ENCODE assay signal across 16 cellular contexts in genomic region chr11:100942016-100942415, GRCh38.
DNase-seq lines count a peak whose midpoint lies in the region; ATAC-seq and TF ChIP-seq lines count a peak whose summit lies in the region.
"Had no signal": no experiment of that assay in that cellular context is flagged by ENCODE, and none has a peak within 500 bp of the region (broad histone marks: within the 10 kb centered on the region; RNA-seq: fewer than 3 reads in every experiment).

No MANE protein-coding gene starts in this region.

- H3K27me3 ChIP-seq in parathyroid adenoma (ENCODE audit: control insufficient read depth, insufficient read depth, low read length): no peaks in the 10 kb centered on the region
- H3K27me3 ChIP-seq: SJSA1 had no signal

- no peak overlapping the region for H3K4me3 ChIP-seq in fibroblast of pulmonary artery (replicated peaks; ENCODE audit: low read depth, low read length)
- no peak overlapping the region for H3K4me3 ChIP-seq in parathyroid adenoma (ENCODE audit: low read depth, low read length)
- H3K4me3 ChIP-seq: SJSA1 had no signal

- H3K9ac ChIP-seq in parathyroid adenoma: no peak overlapping the region

- intact Hi-C loops in activated CD8-positive, alpha-beta T cell treated with anti-CD3 and anti-CD28 coated beads for 36 hours (cut with micrococcal nuclease): no loop called here

- no peaks in the 10 kb centered on the region for H3K79me2 ChIP-seq in parathyroid adenoma

- no peaks in the 10 kb centered on the region for H3K9me3 Mint-ChIP-seq in activated CD8-positive, alpha-beta T cell treated with anti-CD3 and anti-CD28 coated beads for 36 hours
- H3K9me3 Mint-ChIP-seq: naive thymus-derived CD8-positive, alpha-beta T cell had no signal

- H3K27ac ChIP-seq in parathyroid adenoma: peak overlapping the region; percentile 32
- H3K27ac ChIP-seq: SJSA1 had no signal

- H3K4me2 ChIP-seq in parathyroid adenoma (ENCODE audit: low read length): no peak overlapping the region

- H3K9me3 ChIP-seq in parathyroid adenoma (ENCODE audit: control insufficient read depth, low read length): no peaks in the 10 kb centered on the region
- H3K9me3 ChIP-seq: SJSA1 had no signal

- H3K4me1 Mint-ChIP-seq in activated CD8-positive, alpha-beta T cell treated with anti-CD3 and anti-CD28 coated beads for 36 hours (ENCODE audit: low read depth): no peaks in the 10 kb centered on the region
- H3K4me1 Mint-ChIP-seq: naive thymus-derived CD8-positive, alpha-beta T cell had no signal

- no peak overlapping the region for H3K4me3 Mint-ChIP-seq in activated CD8-positive, alpha-beta T cell treated with anti-CD3 and anti-CD28 coated beads for 36 hours
- H3K4me3 Mint-ChIP-seq: CD4-positive, CD25-positive, alpha-beta regulatory T cell; naive thymus-derived CD8-positive, alpha-beta T cell had no signal

- H3K36me3 ChIP-seq in parathyroid adenoma (ENCODE audit: control insufficient read depth, insufficient read depth, low read length): no peaks in the 10 kb centered on the region
- H3K36me3 ChIP-seq: SJSA1 had no signal

- DNase-seq in DMS153 (lab: John Stamatoyannopoulos, UW) (peak; percentile 36), DMS153 treated with DMSO at 0.1 percent for 48 hours (lab: John Stamatoyannopoulos, UW; ENCODE audit: unreplicated experiment) (no peak), NCI-H69 (lab: John Stamatoyannopoulos, UW) (peak; percentile 47), fibroblast of pulmonary artery (ENCODE audit: low read depth) (peak; percentile 37), SW 1271 (lab: John Stamatoyannopoulos, UW) (no peak)
- DNase-seq in activated CD8-positive, alpha-beta T cell treated with anti-CD3 and anti-CD28 coated beads for 36 hours: no peak
- DNase-seq: 8988T; activated CD4-positive, alpha-beta T cell treated with anti-CD3 and anti-CD28 coated beads, Interleukin-2, amount 50 U/mL, for 48 hours; amniotic stem cell; CD4-positive, CD25-positive, alpha-beta regulatory T cell; GF-D8; head of caudate nucleus; naive thymus-derived CD8-positive, alpha-beta T cell had no signal

- H3K27me3 Mint-ChIP-seq in activated CD8-positive, alpha-beta T cell treated with anti-CD3 and anti-CD28 coated beads for 36 hours: no peaks in the 10 kb centered on the region
- H3K27me3 Mint-ChIP-seq: CD4-positive, CD25-positive, alpha-beta regulatory T cell had no signal

- no peaks in the 10 kb centered on the region for H3K36me3 Mint-ChIP-seq in activated CD8-positive, alpha-beta T cell treated with anti-CD3 and anti-CD28 coated beads for 36 hours (ENCODE audit: low read depth)
- H3K36me3 Mint-ChIP-seq: CD4-positive, CD25-positive, alpha-beta regulatory T cell; naive thymus-derived CD8-positive, alpha-beta T cell had no signal

- no peak overlapping the region for H2AFZ ChIP-seq in parathyroid adenoma

- peaks cover 5% of the 10 kb centered on the region for H3K4me1 ChIP-seq in parathyroid adenoma
- H3K4me1 ChIP-seq: SJSA1 had no signal

- no peak overlapping the region for H3K27ac Mint-ChIP-seq in activated CD8-positive, alpha-beta T cell treated with anti-CD3 and anti-CD28 coated beads for 36 hours
- H3K27ac Mint-ChIP-seq: CD4-positive, CD25-positive, alpha-beta regulatory T cell; naive thymus-derived CD8-positive, alpha-beta T cell had no signal

- TF ChIP-seq CTCF in fibroblast of pulmonary artery (IDR thresholded peaks at IDR 0.05; ENCODE audit: low read length, missing control alignments) (no peak), parathyroid adenoma (IDR thresholded peaks at IDR 0.05) (no peak)
- TF ChIP-seq CTCF in activated CD8-positive, alpha-beta T cell treated with anti-CD3 and anti-CD28 coated beads for 36 hours (IDR thresholded peaks at IDR 0.05): no peak

- ATAC-seq in activated CD8-positive, alpha-beta T cell treated with anti-CD3 and anti-CD28 coated beads for 36 hours: no peak
- ATAC-seq in HG03571 (IDR thresholded peaks at IDR 0.05; ENCODE audit: unreplicated experiment): no peak
- ATAC-seq: naive thymus-derived CD8-positive, alpha-beta T cell had no signal

- POLR2A ChIA-PET in activated CD8-positive, alpha-beta T cell treated with anti-CD3 and anti-CD28 coated beads for 36 hours (lab: Charles Lee): no interaction called here

- CTCF ChIA-PET in activated CD8-positive, alpha-beta T cell treated with anti-CD3 and anti-CD28 coated beads for 36 hours (lab: Charles Lee): no interaction called here

Comparison
In these comparisons a context has a peak if more than half of its experiments do, and no peak if none do; other contexts are left out.
1. DNase-seq: peak in DMS153 (single experiment), NCI-H69 (single experiment) and fibroblast of pulmonary artery (single experiment); none in DMS153 treated with DMSO at 0.1 percent for 48 hours (single experiment), SW 1271 (0 of 2) and activated CD8-positive, alpha-beta T cell treated with anti-CD3 and anti-CD28 coated beads for 36 hours (single experiment).